Comparison of ENCODE assay signal across 29 cellular contexts in the genomic region with DNA sequence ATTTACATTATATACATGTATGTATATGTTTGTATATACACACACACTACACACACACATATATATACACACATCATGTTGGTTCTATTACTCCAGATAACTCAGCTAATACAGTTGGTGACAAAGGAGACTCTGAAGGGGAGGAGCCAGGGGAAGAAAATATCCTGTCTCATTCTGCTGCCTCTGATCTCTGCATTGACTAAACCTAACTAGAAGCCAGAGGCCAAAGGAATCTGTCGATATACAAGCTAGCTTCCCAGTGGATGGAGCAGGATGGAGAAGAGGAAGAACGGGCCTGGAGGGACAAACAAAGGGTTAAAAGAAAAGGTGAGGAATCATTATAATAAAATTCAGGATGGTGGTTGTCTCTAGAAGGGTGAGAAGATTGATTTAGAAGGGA. TPM values are rescaled to one million over a fixed set of nuclear protein-coding genes. Genes with fewer than 3 reads are reported as not detected.
"Had no signal": no experiment of that assay in that cellular context is flagged by ENCODE, and none has a peak within 500 bp of the region (broad histone marks: within the 10 kb centered on the region; RNA-seq: fewer than 3 reads in every experiment).

No MANE protein-coding gene starts in this region.

- H3K27me3 Mint-ChIP-seq: activated naive CD8-positive, alpha-beta T cell treated with anti-CD3 and anti-CD28 coated beads for 36 hours; T-cell had no signal

- DNase-seq: activated CD4-positive, CD25-positive, alpha-beta regulatory T cell; activated CD8-positive, alpha-beta memory T cell treated with anti-CD3 and anti-CD28 coated beads, Interleukin-2, amount 50 U/mL, for 4 hours; activated CD8-positive, alpha-beta T cell treated with anti-CD3 and anti-CD28 coated beads for 36 hours; activated gamma-delta T cell treated with Interleukin-2 at 50 U/mL for 16 hours; activated naive CD4-positive, alpha-beta T cell treated with anti-CD3 and anti-CD28 coated beads, Interleukin-2, amount 10 ng/mL, durations not matched to agents 7 days and 5 days; activated naive CD8-positive, alpha-beta T cell treated with anti-CD3 and anti-CD28 coated beads for 36 hours; activated T-cell treated with anti-CD3 and anti-CD28 coated beads, Interleukin-2, amount 50 U/mL, for 72 hours; brain microvascular endothelial cell; cerebellar nuclear complex; KG1; MG63; NCI-H1092 treated with DMSO at 0.1 percent for 48 hours; NCI-H1417 treated with DMSO at 0.1 percent for 48 hours; NCI-H1694; NCI-H2029; NCI-H2107; NCI-H2171 treated with DMSO at 0.1 percent for 48 hours; NCI-H345; NCI-H510A; NCI-H526 treated with DMSO at 0.1 percent for 48 hours; NCI-H82; NK-92 treated with Interleukin-12 subunit alpha and Interleukin-12 subunit beta, amount 100 ng/mL, for 24 hours; SHP77 treated with DMSO at 0.1 percent for 48 hours; T-cell; T1000 had no signal

- H3K4me3 Mint-ChIP-seq: activated CD8-positive, alpha-beta T cell treated with anti-CD3 and anti-CD28 coated beads for 36 hours; activated naive CD4-positive, alpha-beta T cell treated with anti-CD3 and anti-CD28 coated beads, Interleukin-2, amount 10 ng/mL, durations not matched to agents 7 days and 5 days; activated naive CD8-positive, alpha-beta T cell treated with anti-CD3 and anti-CD28 coated beads for 36 hours; activated T-cell treated with anti-CD3 and anti-CD28 coated beads, Interleukin-2, amount 50 U/mL, for 72 hours; T-cell had no signal

- H3K9me3 Mint-ChIP-seq: activated CD8-positive, alpha-beta T cell treated with anti-CD3 and anti-CD28 coated beads for 36 hours; activated naive CD4-positive, alpha-beta T cell treated with anti-CD3 and anti-CD28 coated beads, Interleukin-2, amount 10 ng/mL, durations not matched to agents 7 days and 5 days; activated naive CD8-positive, alpha-beta T cell treated with anti-CD3 and anti-CD28 coated beads for 36 hours; activated T-helper 2 cell treated with anti-CD3 and anti-CD28 coated beads, Interferon-gamma antibody, Interleukin-2, Interleukin-4, amounts not matched to agents 10 μg/mL and 5 μg/mL and 100 μg/mL, durations not matched to agents 14 hours and 24 hours and 36 hours; T-cell had no signal

- H3K27me3 ChIP-seq: brain microvascular endothelial cell, MG63 had no signal

- H3K9me3 ChIP-seq: MG63 had no signal

- H3K36me3 Mint-ChIP-seq: activated naive CD4-positive, alpha-beta T cell treated with anti-CD3 and anti-CD28 coated beads, Interleukin-2, amount 10 ng/mL, durations not matched to agents 7 days and 5 days; T-cell had no signal

- H3K27ac ChIP-seq: brain microvascular endothelial cell, VCaP had no signal

- H3K27ac Mint-ChIP-seq: activated CD8-positive, alpha-beta T cell treated with anti-CD3 and anti-CD28 coated beads for 36 hours; activated naive CD4-positive, alpha-beta T cell treated with anti-CD3 and anti-CD28 coated beads, Interleukin-2, amount 10 ng/mL, durations not matched to agents 7 days and 5 days; activated naive CD8-positive, alpha-beta T cell treated with anti-CD3 and anti-CD28 coated beads for 36 hours; activated T-cell treated with anti-CD3 and anti-CD28 coated beads, Interleukin-2, amount 50 U/mL, for 72 hours; activated T-helper 2 cell treated with anti-CD3 and anti-CD28 coated beads, Interferon-gamma antibody, Interleukin-2, Interleukin-4, amounts not matched to agents 10 μg/mL and 5 μg/mL and 100 μg/mL, durations not matched to agents 14 hours and 24 hours and 36 hours; T-cell had no signal

- H3K4me3 ChIP-seq: MG63 had no signal

- H3K36me3 ChIP-seq: brain microvascular endothelial cell, MG63 had no signal

RNA-seq across cellular contexts. Expression of a gene that starts 34.6 kb away (rescaled TPM):
- total RNA-seq: activated CD8-positive, alpha-beta T cell treated with anti-CD3 and anti-CD28 coated beads for 36 hours; activated naive CD8-positive, alpha-beta T cell treated with anti-CD3 and anti-CD28 coated beads for 36 hours; activated T-helper 2 cell treated with anti-CD3 and anti-CD28 coated beads, Interferon-gamma antibody, Interleukin-2, Interleukin-4, amounts not matched to agents 10 μg/mL and 5 μg/mL and 100 μg/mL, durations not matched to agents 14 hours and 24 hours and 36 hours; cardiac septum; SK-MEL-5; T-cell had no signal
